8 cellular contexts compared by ENCODE assay signal in genomic region chr13:29923554-29924481, GRCh38.
DNase-seq lines count a peak whose midpoint lies in the region; ATAC-seq and TF ChIP-seq lines count a peak whose summit lies in the region.

No MANE protein-coding gene starts in this region.

- H3K27ac Mint-ChIP-seq in naive B cell: no peak overlapping the region
- H3K27ac Mint-ChIP-seq in stimulated activated effector memory CD8-positive, alpha-beta T cell treated with anti-CD3 and anti-CD28 coated beads, Interleukin-12 subunit alpha, Interleukin-12 subunit beta, amount 100 ng/mL, for 72 hours: peak overlapping the region; percentile 21

- DNase-seq in SIG-M5 treated with dmso at 0.1 percent for 504 hours (lab: John Stamatoyannopoulos, UW; ENCODE audit: unreplicated experiment) (peak; percentile 79), SIG-M5 (lab: John Stamatoyannopoulos, UW) (no peak), NCI-H510A treated with DMSO at 0.1 percent for 48 hours (lab: John Stamatoyannopoulos, UW) (peak; percentile 79), erythroblast (lab: John Stamatoyannopoulos, UW) (peak; percentile 63 to 71), naive B cell (peak; percentile 42), cerebellum (ENCODE audit: low spot score) (no peak)
- DNase-seq in activated CD8-positive, alpha-beta memory T cell treated with anti-CD3 and anti-CD28 coated beads, Interleukin-2, amount 50 U/mL, for 24 hours (ENCODE audit: extremely low read depth): peak; percentile 19
- DNase-seq in stimulated activated effector memory CD8-positive, alpha-beta T cell treated with anti-CD3 and anti-CD28 coated beads, Interleukin-12 subunit alpha, Interleukin-12 subunit beta, amount 100 ng/mL, for 72 hours (ENCODE audit: low spot score in 2 of 2): peak; percentile 45 to 68

- peak; percentile 55 to 77 for ATAC-seq in naive B cell (ENCODE audit: low read depth in 2 of 2)
- ATAC-seq in stimulated activated effector memory CD8-positive, alpha-beta T cell treated with anti-CD3 and anti-CD28 coated beads, Interleukin-12 subunit alpha, Interleukin-12 subunit beta, amount 100 ng/mL, for 72 hours: peak; percentile 98

- peaks cover 0 to 2% (median 0%) of the 10 kb centered on the region in 3 donors for H3K4me1 Mint-ChIP-seq in naive B cell
- H3K4me1 Mint-ChIP-seq in stimulated activated effector memory CD8-positive, alpha-beta T cell treated with anti-CD3 and anti-CD28 coated beads, Interleukin-12 subunit alpha, Interleukin-12 subunit beta, amount 100 ng/mL, for 72 hours: peaks cover 37% of the 10 kb centered on the region

- H3K36me3 Mint-ChIP-seq in naive B cell: no peaks in the 10 kb centered on the region
- H3K36me3 Mint-ChIP-seq in stimulated activated effector memory CD8-positive, alpha-beta T cell treated with anti-CD3 and anti-CD28 coated beads, Interleukin-12 subunit alpha, Interleukin-12 subunit beta, amount 100 ng/mL, for 72 hours: peaks cover 5% of the 10 kb centered on the region

- H3K27me3 Mint-ChIP-seq in naive B cell: peaks cover 6 to 21% (median 7%) of the 10 kb centered on the region in 3 donors

- no peak for TF ChIP-seq POLR2A in erythroblast (IDR thresholded peaks at IDR 0.05; ENCODE audit: low read length)

- no peaks in the 10 kb centered on the region for H3K9me3 Mint-ChIP-seq in naive B cell
- H3K9me3 Mint-ChIP-seq in stimulated activated effector memory CD8-positive, alpha-beta T cell treated with anti-CD3 and anti-CD28 coated beads, Interleukin-12 subunit alpha, Interleukin-12 subunit beta, amount 100 ng/mL, for 72 hours: no peaks in the 10 kb centered on the region

- H3K4me3 Mint-ChIP-seq in naive B cell: no peak overlapping the region
- H3K4me3 Mint-ChIP-seq in stimulated activated effector memory CD8-positive, alpha-beta T cell treated with anti-CD3 and anti-CD28 coated beads, Interleukin-12 subunit alpha, Interleukin-12 subunit beta, amount 100 ng/mL, for 72 hours: no peak overlapping the region

Comparison
In these comparisons a context has a peak if more than half of its experiments do, and no peak if none do; other contexts are left out.
1. DNase-seq: peak in SIG-M5 treated with dmso at 0.1 percent for 504 hours (single experiment), NCI-H510A treated with DMSO at 0.1 percent for 48 hours (single experiment), activated CD8-positive, alpha-beta memory T cell treated with anti-CD3 and anti-CD28 coated beads, Interleukin-2, amount 50 U/mL, for 24 hours (single experiment), erythroblast (2 of 2), naive B cell (single experiment) and stimulated activated effector memory CD8-positive, alpha-beta T cell treated with anti-CD3 and anti-CD28 coated beads, Interleukin-12 subunit alpha, Interleukin-12 subunit beta, amount 100 ng/mL, for 72 hours (2 of 2); none in SIG-M5 (single experiment) and cerebellum (single experiment).